In genomic region chr11:31813961-31814868, GRCh38 we compare ENCODE assay signal across 10 cellular contexts. TPM values are rescaled to one million over a fixed set of nuclear protein-coding genes. Genes with fewer than 3 reads are reported as not detected.
A peak's percentile ranks its signal among the peaks of the same experiment; 100 is the strongest.
DNase-seq lines count a peak whose midpoint lies in the region; ATAC-seq and TF ChIP-seq lines count a peak whose summit lies in the region.
"Had no signal": no experiment of that assay in that cellular context is flagged by ENCODE, and none has a peak within 500 bp of the region (broad histone marks: within the 10 kb centered on the region; RNA-seq: fewer than 3 reads in every experiment).

No MANE protein-coding gene starts in this region.

- DNase-seq in CD4-positive, CD25-positive, alpha-beta regulatory T cell = no peak
- DNase-seq in HK-2 (ENCODE audit: unreplicated experiment) (peak; percentile 47), natural killer cell (no peak), sciatic nerve (ENCODE audit: low spot score) (no peak), WERI-Rb-1 (no peak), NCI-H128 (lab: John Stamatoyannopoulos, UW; ENCODE audit: unreplicated experiment) (no peak)
- no peak for DNase-seq in central memory CD8-positive, alpha-beta T cell (ENCODE audit: low spot score in 2 of 2)
- DNase-seq: NCI-H526 treated with DMSO at 0.1 percent for 48 hours; stimulated activated CD4-positive, alpha-beta T cell treated with anti-CD3 and anti-CD28 coated beads, Interleukin-1b, Interleukin-23, amount 100 ng/mL, for 48 hours had no signal

- H3K36me3 ChIP-seq in CD4-positive, CD25-positive, alpha-beta regulatory T cell (ENCODE audit: control insufficient read depth, insufficient read depth, low read length) = no peaks in the 10 kb centered on the region
- no peaks in the 10 kb centered on the region for H3K36me3 ChIP-seq in WERI-Rb-1

- H3K27ac Mint-ChIP-seq in CD4-positive, CD25-positive, alpha-beta regulatory T cell = peak overlapping the region in 1 of 3 donors; percentile 69
- peak overlapping the region; percentile 58 for H3K27ac Mint-ChIP-seq in central memory CD8-positive, alpha-beta T cell (ENCODE audit: low read depth)
- H3K27ac Mint-ChIP-seq in natural killer cell = no peak overlapping the region

- H3K4me1 Mint-ChIP-seq in CD4-positive, CD25-positive, alpha-beta regulatory T cell = peaks cover 13 to 59% (median 29%) of the 10 kb centered on the region in 4 donors
- H3K4me1 Mint-ChIP-seq in central memory CD8-positive, alpha-beta T cell = peaks cover 41% of the 10 kb centered on the region
- H3K4me1 Mint-ChIP-seq in natural killer cell = peaks cover 43 to 56% of the 10 kb centered on the region in 2 donors

- no peaks in the 10 kb centered on the region for H3K9me3 ChIP-seq in CD4-positive, CD25-positive, alpha-beta regulatory T cell (ENCODE audit: control insufficient read depth in 2 of 2, low read length in 2 of 2)
- H3K9me3 ChIP-seq in WERI-Rb-1 (ENCODE audit: severe bottlenecking) = peaks cover 4% of the 10 kb centered on the region

- TF ChIP-seq CTCF in natural killer cell (IDR thresholded peaks at IDR 0.05) (no peak), WERI-Rb-1 (IDR thresholded peaks at IDR 0.05; ENCODE audit: low read depth, low read length) (no peak)

- intact Hi-C loops in natural killer cell (cut with micrococcal nuclease) (no loop called here), sciatic nerve (cut with DNase I) (no loop called here)

- peaks cover 0 to 5% (median 0%) of the 10 kb centered on the region in 7 donors for H3K9me3 Mint-ChIP-seq in CD4-positive, CD25-positive, alpha-beta regulatory T cell
- H3K9me3 Mint-ChIP-seq in central memory CD8-positive, alpha-beta T cell = no peaks in the 10 kb centered on the region
- H3K9me3 Mint-ChIP-seq in natural killer cell = no peaks in the 10 kb centered on the region

- H3K4me3 Mint-ChIP-seq in CD4-positive, CD25-positive, alpha-beta regulatory T cell = peak overlapping the region; percentile 65 to 86 (median 68)
- H3K4me3 Mint-ChIP-seq in central memory CD8-positive, alpha-beta T cell = peak overlapping the region; percentile 73
- H3K4me3 Mint-ChIP-seq in natural killer cell = peak overlapping the region; percentile 84

- peaks cover 88% of the 10 kb centered on the region for H3K4me1 ChIP-seq in CD4-positive, CD25-positive, alpha-beta regulatory T cell (ENCODE audit: control insufficient read depth, insufficient read depth, low read length, poor library complexity, severe bottlenecking)

- no peak overlapping the region for H3K4me3 ChIP-seq in CD4-positive, CD25-positive, alpha-beta regulatory T cell (ENCODE audit: low read depth, low read length)
- no peak overlapping the region for H3K4me3 ChIP-seq in WERI-Rb-1 (ENCODE audit: low read depth, low read length)

- ATAC-seq in CD4-positive, CD25-positive, alpha-beta regulatory T cell (ENCODE audit: low read depth in 2 of 2) = no peak
- ATAC-seq in central memory CD8-positive, alpha-beta T cell (replicated peaks; ENCODE audit: extremely low read depth, poor library complexity, severe bottlenecking) = no peak
- ATAC-seq in natural killer cell (no peak), sciatic nerve (no peak), HG03521 (IDR thresholded peaks at IDR 0.05; ENCODE audit: unreplicated experiment) (no peak)

- peaks cover 82% of the 10 kb centered on the region for H3K27me3 Mint-ChIP-seq in CD4-positive, CD25-positive, alpha-beta regulatory T cell
- peaks cover 76% of the 10 kb centered on the region for H3K27me3 Mint-ChIP-seq in central memory CD8-positive, alpha-beta T cell
- H3K27me3 Mint-ChIP-seq in natural killer cell (ENCODE audit: low read depth in 2 of 2) = peaks cover 51 to 56% of the 10 kb centered on the region in 2 donors

- H3K36me3 Mint-ChIP-seq in CD4-positive, CD25-positive, alpha-beta regulatory T cell = no peaks in the 10 kb centered on the region
- peaks cover 9% of the 10 kb centered on the region for H3K36me3 Mint-ChIP-seq in central memory CD8-positive, alpha-beta T cell (ENCODE audit: insufficient read depth)
- no peaks in the 10 kb centered on the region for H3K36me3 Mint-ChIP-seq in natural killer cell

- H3K27ac ChIP-seq in CD4-positive, CD25-positive, alpha-beta regulatory T cell (ENCODE audit: insufficient read depth, low read length, poor library complexity, severe bottlenecking) = no peak overlapping the region
- H3K27ac ChIP-seq in WERI-Rb-1 = no peak overlapping the region

- peaks cover 27% of the 10 kb centered on the region for H3K27me3 ChIP-seq in CD4-positive, CD25-positive, alpha-beta regulatory T cell (ENCODE audit: control insufficient read depth, insufficient read depth, low read length)
- H3K27me3 ChIP-seq in WERI-Rb-1 (ENCODE audit: insufficient read depth, low read depth, severe bottlenecking) = peaks cover 98% of the 10 kb centered on the region

RNA-seq across cellular contexts. Expression of gene PAX6, which starts 3.1 kb away (rescaled TPM):
- not detected for total RNA-seq in CD4-positive, CD25-positive, alpha-beta regulatory T cell
- not detected for polyA plus RNA-seq in CD4-positive, CD25-positive, alpha-beta regulatory T cell
- not detected for total RNA-seq in natural killer cell
- total RNA-seq in sciatic nerve = not detected
